Comparison of ENCODE assay signal across 9 cellular contexts in genomic region chr19:45770192-45771101, GRCh38. TPM values are rescaled to one million over a fixed set of nuclear protein-coding genes. Genes with fewer than 3 reads are reported as not detected.
A peak's percentile ranks its signal among the peaks of the same experiment; 100 is the strongest.
DNase-seq lines count a peak whose midpoint lies in the region; ATAC-seq, FAIRE-seq and TF ChIP-seq lines count a peak whose summit lies in the region.
"Had no signal": no experiment of that assay in that cellular context is flagged by ENCODE, and none has a peak within 500 bp of the region (broad histone marks: within the 10 kb centered on the region; RNA-seq: fewer than 3 reads in every experiment).

No MANE protein-coding gene starts in this region.

- H3K27ac ChIP-seq in HepG2 (ENCODE audit: extremely low read length, insufficient read depth, low read length) = peak overlapping the region; percentile 85

- no peaks in the 10 kb centered on the region for H3K36me3 ChIP-seq in HepG2 (replicated peaks in 1 of 2; ENCODE audit: control insufficient read depth in 1 of 2, insufficient read depth in 2 of 2, low read length in 2 of 2)

- H3K27me3 ChIP-seq in HepG2 (ENCODE audit: control insufficient read depth in 1 of 2, insufficient read depth in 2 of 2, low read length in 2 of 2) = no peaks in the 10 kb centered on the region

- peaks cover 3% of the 10 kb centered on the region for H3K79me2 ChIP-seq in HepG2 (ENCODE audit: insufficient read depth, low read length)

- TF ChIP-seq POLR2A in HepG2 (IDR thresholded peaks at IDR 0.05; ENCODE audit: insufficient read depth in 1 of 2, low read depth in 2 of 2, low read length in 2 of 2) = peak; percentile 38 to 76

- in situ Hi-C loops in HepG2 (cut with HindIII; ENCODE audit: extremely low pct_ligation_motif_present, low pct_unique_long_range_greater_than_20kb) = no loop called here

- peaks cover 27% of the 10 kb centered on the region for H3K4me1 ChIP-seq in HepG2 (ENCODE audit: insufficient read depth, low read length)

- H3K4me2 ChIP-seq in HepG2 (ENCODE audit: low read depth, low read length) = peak overlapping the region; percentile 99

- FAIRE-seq in HepG2 (lab: Jason Lieb, UNC) = peak; percentile 85
- FAIRE-seq: colon had no signal

- DNase-seq in Ammon's horn (ENCODE audit: low spot score) (peak; percentile 96), GM19238 (ENCODE audit: insufficient read length, low spot score) (peak; percentile 96), NCI-H524 (lab: John Stamatoyannopoulos, UW) (peak; percentile 94 to 96), dermis blood vessel endothelial cell (peak; percentile 99), HepG2 (ENCODE audit: low spot score) (peak; percentile 96)
- peak; percentile 88 for DNase-seq in activated CD4-positive, alpha-beta T cell treated with anti-CD3 and anti-CD28 coated beads, Interleukin-2, amount 50 U/mL, for 1 hour
- peak; percentile 89 to 91 for DNase-seq in stimulated activated CD4-positive, alpha-beta T cell treated with anti-CD3 and anti-CD28 coated beads, Interleukin-2, amount 100 ng/mL, for 48 hours

- peak; percentile 44 for ATAC-seq in HG03439 (IDR thresholded peaks at IDR 0.05; ENCODE audit: unreplicated experiment)
- ATAC-seq in HepG2 = peak; percentile 77

- TF ChIP-seq RAD21 in HepG2 (CRISPR knock-in tag; IDR thresholded peaks at IDR 0.05) = peak; percentile 88

- 2% methylated on average over 14 of the region's 79 CpGs for WGBS in HepG2 (ENCODE audit: low lambda C conversion rate)

- H3K9ac ChIP-seq in HepG2 (ENCODE audit: insufficient read depth, low read depth, low read length) = peak overlapping the region; percentile 74

- POLR2A ChIA-PET in HepG2 (lab: Yijun Ruan, JAX) = interaction anchor here (0.6 to 4.7 kb wide), 21 partner anchors 10 to 225 kb away, joined by 3 to 94 read pairs (median 10); partner anchors contain the start of genes CCDC61, DMPK, DMWD and FBXO46

- peak; percentile 94 for TF ChIP-seq CTCF in HepG2 (CRISPR knock-in tag; IDR thresholded peaks at IDR 0.05)

- CTCF ChIA-PET in HepG2 (lab: Yijun Ruan, JAX; ENCODE audit: low intra/inter-chr PET ratio, low total read pairs) = interaction anchor here (1.2 to 2.4 kb wide), 2 partner anchors 8 to 29 kb away, joined by 3 to 17 read pairs; no protein-coding TSS in a partner anchor

- peak in 1 of 2 experiments; percentile 5; a peak in 1 of 4 replicates for TF ChIP-seq EP300 in HepG2 (IDR thresholded peaks at IDR 0.05; ENCODE audit: low read depth in 2 of 2, low read length in 2 of 2)
- no peak for TF ChIP-seq EP300 in HepG2 (CRISPR knock-in tag; IDR thresholded peaks at IDR 0.05; ENCODE audit: borderline replicate concordance)

- H4K20me1 ChIP-seq in HepG2 (ENCODE audit: insufficient read depth, low read length) = no peaks in the 10 kb centered on the region

- intact Hi-C loops in HepG2 (cut with micrococcal nuclease; ENCODE audit: unreplicated experiment) = loop anchor here (1.0 kb wide), 1 partner anchor 29 kb away; no protein-coding TSS in a partner anchor

- peak overlapping the region; percentile 69 to 83 (median 70) for H3K4me3 ChIP-seq in HepG2 (replicated peaks in 1 of 3; ENCODE audit: insufficient read depth in 1 of 3, low read depth in 2 of 3, low read length in 3 of 3)

- H2AFZ ChIP-seq in HepG2 (ENCODE audit: low read length) = no peak overlapping the region

- no peaks in the 10 kb centered on the region for H3K9me3 ChIP-seq in HepG2 (ENCODE audit: low read length)

- BruUV-seq in HepG2 (replicated peaks; lab: Mats Ljungman, UMichigan) = TSS peak; percentile 71

RNA-seq across cellular contexts. Expression of gene SIX5, which starts 1.4 kb away (rescaled TPM):
- total RNA-seq in dermis blood vessel endothelial cell (9.8 and 11.7 TPM in 2 replicates), HepG2 (2016; rRNA removed; fragmentation: Illumina TruSeq; extraction: Trizol) (8.2 and 10.5 TPM in 2 replicates)
- 1.3 and 1.5 TPM in 2 replicates for total RNA-seq in HepG2 (2016; cell fraction: cytosol; rRNA removed; fragmentation: Illumina TruSeq; extraction: Trizol; ENCODE audit: low read depth)
- total RNA-seq in HepG2 (2016; cell fraction: insoluble cytoplasmic fraction; rRNA removed; fragmentation: Illumina TruSeq; extraction: Trizol) = 7.3 and 10.6 TPM in 2 replicates
- total RNA-seq in HepG2 (2016; cell fraction: membrane; rRNA removed; fragmentation: Illumina TruSeq; extraction: Trizol) = 4.0 and 4.6 TPM in 2 replicates
- total RNA-seq in HepG2 (2016; cell fraction: nucleus; rRNA removed; fragmentation: Illumina TruSeq; extraction: Trizol) = 6.6 and 7.6 TPM in 2 replicates
- 7.7 and 8.8 TPM in 2 replicates for polyA plus RNA-seq in HepG2 (2011; rRNA removed)
- 3.7 and 8.8 TPM in 2 replicates for polyA plus RNA-seq in HepG2 (2011; cell fraction: cytosol; rRNA removed)
- polyA plus RNA-seq in HepG2 (2011; cell fraction: nucleus; rRNA removed) = 42.0 and 54.7 TPM in 2 replicates
- polyA plus RNA-seq in HepG2 (2012) = 3.5 and 3.6 TPM in 2 replicates
- polyA plus RNA-seq in HepG2 (2016; cell fraction: cytosol; fragmentation: Illumina TruSeq; extraction: Trizol; ENCODE audit: low read depth) = 1.6 and 2.0 TPM in 2 replicates
- 12.0 and 14.3 TPM in 2 replicates for polyA plus RNA-seq in HepG2 (2016; cell fraction: insoluble cytoplasmic fraction; fragmentation: Illumina TruSeq; extraction: Trizol; ENCODE audit: low read depth)
- 3.6 and 4.7 TPM in 2 replicates for polyA plus RNA-seq in HepG2 (2016; cell fraction: membrane; fragmentation: Illumina TruSeq; extraction: Trizol; ENCODE audit: low read depth)
- polyA plus RNA-seq in HepG2 (2016; cell fraction: nucleus; fragmentation: Illumina TruSeq; extraction: Trizol; ENCODE audit: insufficient read depth, low read depth) = 20.0 and 20.3 TPM in 2 replicates
- 6.7 and 12.9 TPM in 2 replicates for polyA minus RNA-seq in HepG2 (2011; rRNA and poly(A)+ RNA removed; ENCODE audit: low replicate concordance)
- 6.0 and 6.6 TPM in 2 replicates for polyA minus RNA-seq in HepG2 (2011; cell fraction: cytosol; rRNA and poly(A)+ RNA removed)
- polyA minus RNA-seq in HepG2 (2011; cell fraction: nucleus; rRNA and poly(A)+ RNA removed) = 8.2 and 8.5 TPM in 2 replicates

RNA-seq across cellular contexts. Expression of gene DMPK, which starts 11.8 kb away (rescaled TPM):
- total RNA-seq in dermis blood vessel endothelial cell (10.9 and 12.4 TPM in 2 replicates), HepG2 (2016; rRNA removed; fragmentation: Illumina TruSeq; extraction: Trizol) (1.7 and 5.3 TPM in 2 replicates)
- total RNA-seq in HepG2 (2016; cell fraction: cytosol; rRNA removed; fragmentation: Illumina TruSeq; extraction: Trizol; ENCODE audit: low read depth) = 1.1 and 1.9 TPM in 2 replicates
- 1.5 and 4.2 TPM in 2 replicates for total RNA-seq in HepG2 (2016; cell fraction: insoluble cytoplasmic fraction; rRNA removed; fragmentation: Illumina TruSeq; extraction: Trizol)
- total RNA-seq in HepG2 (2016; cell fraction: membrane; rRNA removed; fragmentation: Illumina TruSeq; extraction: Trizol) = 2.2 and 2.7 TPM in 2 replicates
- 6.7 and 7.2 TPM in 2 replicates for total RNA-seq in HepG2 (2016; cell fraction: nucleus; rRNA removed; fragmentation: Illumina TruSeq; extraction: Trizol)
- polyA plus RNA-seq in HepG2 (2011; rRNA removed) = 8.8 and 12.5 TPM in 2 replicates
- polyA plus RNA-seq in HepG2 (2011; cell fraction: cytosol; rRNA removed) = 4.4 and 5.8 TPM in 2 replicates
- polyA plus RNA-seq in HepG2 (2011; cell fraction: nucleus; rRNA removed) = 119 and 127 TPM in 2 replicates
- 8.6 and 13.1 TPM in 2 replicates for polyA plus RNA-seq in HepG2 (2012)
- polyA plus RNA-seq in HepG2 (2016; cell fraction: cytosol; fragmentation: Illumina TruSeq; extraction: Trizol; ENCODE audit: low read depth) = 0.84 and 0.86 TPM in 2 replicates
- 3.2 and 3.6 TPM in 2 replicates for polyA plus RNA-seq in HepG2 (2016; cell fraction: insoluble cytoplasmic fraction; fragmentation: Illumina TruSeq; extraction: Trizol; ENCODE audit: low read depth)
- polyA plus RNA-seq in HepG2 (2016; cell fraction: membrane; fragmentation: Illumina TruSeq; extraction: Trizol; ENCODE audit: low read depth) = 1.6 and 1.8 TPM in 2 replicates
- polyA plus RNA-seq in HepG2 (2016; cell fraction: nucleus; fragmentation: Illumina TruSeq; extraction: Trizol; ENCODE audit: insufficient read depth, low read depth) = 25.3 and 34.4 TPM in 2 replicates
- 6.3 and 12.8 TPM in 2 replicates for polyA minus RNA-seq in HepG2 (2011; rRNA and poly(A)+ RNA removed; ENCODE audit: low replicate concordance)
- polyA minus RNA-seq in HepG2 (2011; cell fraction: cytosol; rRNA and poly(A)+ RNA removed) = 2.5 and 4.2 TPM in 2 replicates
- polyA minus RNA-seq in HepG2 (2011; cell fraction: nucleus; rRNA and poly(A)+ RNA removed) = 11.6 and 14.0 TPM in 2 replicates

RNA-seq across cellular contexts. Expression of gene DMWD, which starts 22.2 kb away (rescaled TPM):
- total RNA-seq in dermis blood vessel endothelial cell = 28.8 and 31.7 TPM in 2 replicates
- total RNA-seq in HepG2 (2016; rRNA removed; fragmentation: Illumina TruSeq; extraction: Trizol) = 11.0 and 14.9 TPM in 2 replicates
- 22.5 and 32.3 TPM in 2 replicates for total RNA-seq in HepG2 (2016; cell fraction: cytosol; rRNA removed; fragmentation: Illumina TruSeq; extraction: Trizol; ENCODE audit: low read depth)
- 9.3 and 16.3 TPM in 2 replicates for total RNA-seq in HepG2 (2016; cell fraction: insoluble cytoplasmic fraction; rRNA removed; fragmentation: Illumina TruSeq; extraction: Trizol)
- total RNA-seq in HepG2 (2016; cell fraction: membrane; rRNA removed; fragmentation: Illumina TruSeq; extraction: Trizol) = 40.0 and 43.7 TPM in 2 replicates
- 11.1 and 14.4 TPM in 2 replicates for total RNA-seq in HepG2 (2016; cell fraction: nucleus; rRNA removed; fragmentation: Illumina TruSeq; extraction: Trizol)
- polyA plus RNA-seq in HepG2 (2011; rRNA removed) = 10.3 and 12.4 TPM in 2 replicates
- polyA plus RNA-seq in HepG2 (2011; cell fraction: cytosol; rRNA removed) = 6.3 and 9.0 TPM in 2 replicates
- 44.3 and 58.8 TPM in 2 replicates for polyA plus RNA-seq in HepG2 (2011; cell fraction: nucleus; rRNA removed)
- polyA plus RNA-seq in HepG2 (2012) = 8.3 and 9.5 TPM in 2 replicates
- 34.5 and 34.9 TPM in 2 replicates for polyA plus RNA-seq in HepG2 (2016; cell fraction: cytosol; fragmentation: Illumina TruSeq; extraction: Trizol; ENCODE audit: low read depth)
- 9.9 and 14.4 TPM in 2 replicates for polyA plus RNA-seq in HepG2 (2016; cell fraction: insoluble cytoplasmic fraction; fragmentation: Illumina TruSeq; extraction: Trizol; ENCODE audit: low read depth)
- polyA plus RNA-seq in HepG2 (2016; cell fraction: membrane; fragmentation: Illumina TruSeq; extraction: Trizol; ENCODE audit: low read depth) = 36.7 and 38.5 TPM in 2 replicates
- 22.1 and 22.4 TPM in 2 replicates for polyA plus RNA-seq in HepG2 (2016; cell fraction: nucleus; fragmentation: Illumina TruSeq; extraction: Trizol; ENCODE audit: insufficient read depth, low read depth)
- 29.8 and 32.2 TPM in 2 replicates for polyA minus RNA-seq in HepG2 (2011; rRNA and poly(A)+ RNA removed; ENCODE audit: low replicate concordance)
- polyA minus RNA-seq in HepG2 (2011; cell fraction: cytosol; rRNA and poly(A)+ RNA removed) = 10.3 and 11.4 TPM in 2 replicates
- polyA minus RNA-seq in HepG2 (2011; cell fraction: nucleus; rRNA and poly(A)+ RNA removed) = 33.9 and 38.2 TPM in 2 replicates

RNA-seq across cellular contexts. Expression of gene MEIOSIN, which starts 37.2 kb away (rescaled TPM):
- total RNA-seq in dermis blood vessel endothelial cell = not detected in 2 replicates
- total RNA-seq in HepG2 (2016; rRNA removed; fragmentation: Illumina TruSeq; extraction: Trizol) = not detected in 2 replicates
- not detected in 2 replicates for total RNA-seq in HepG2 (2016; cell fraction: cytosol; rRNA removed; fragmentation: Illumina TruSeq; extraction: Trizol; ENCODE audit: low read depth)
- not detected in 2 replicates for total RNA-seq in HepG2 (2016; cell fraction: insoluble cytoplasmic fraction; rRNA removed; fragmentation: Illumina TruSeq; extraction: Trizol)
- total RNA-seq in HepG2 (2016; cell fraction: membrane; rRNA removed; fragmentation: Illumina TruSeq; extraction: Trizol) = not detected in 2 replicates
- total RNA-seq in HepG2 (2016; cell fraction: nucleus; rRNA removed; fragmentation: Illumina TruSeq; extraction: Trizol) = not detected in 2 replicates
- polyA plus RNA-seq in HepG2 (2011; rRNA removed) = not detected in 2 replicates
- polyA plus RNA-seq in HepG2 (2011; cell fraction: cytosol; rRNA removed) = 0.03 TPM in 2 replicates
- polyA plus RNA-seq in HepG2 (2011; cell fraction: nucleus; rRNA removed) = 0.10 TPM in 2 replicates
- 0.07 TPM in 1 of 2 replicates, not detected in the other for polyA plus RNA-seq in HepG2 (2012)
- not detected in 2 replicates for polyA plus RNA-seq in HepG2 (2016; cell fraction: cytosol; fragmentation: Illumina TruSeq; extraction: Trizol; ENCODE audit: low read depth)
- polyA plus RNA-seq in HepG2 (2016; cell fraction: insoluble cytoplasmic fraction; fragmentation: Illumina TruSeq; extraction: Trizol; ENCODE audit: low read depth) = not detected in 2 replicates
- not detected in 2 replicates for polyA plus RNA-seq in HepG2 (2016; cell fraction: membrane; fragmentation: Illumina TruSeq; extraction: Trizol; ENCODE audit: low read depth)
- polyA plus RNA-seq in HepG2 (2016; cell fraction: nucleus; fragmentation: Illumina TruSeq; extraction: Trizol; ENCODE audit: insufficient read depth, low read depth) = not detected in 2 replicates
- polyA minus RNA-seq in HepG2 (2011; rRNA and poly(A)+ RNA removed; ENCODE audit: low replicate concordance) = 0.09 TPM in 1 of 2 replicates, not detected in the other
- polyA minus RNA-seq in HepG2 (2011; cell fraction: cytosol; rRNA and poly(A)+ RNA removed) = not detected in 2 replicates
- not detected in 2 replicates for polyA minus RNA-seq in HepG2 (2011; cell fraction: nucleus; rRNA and poly(A)+ RNA removed)

RNA-seq across cellular contexts. Expression of gene FBXO46, which starts 39.8 kb away (rescaled TPM):
- total RNA-seq in dermis blood vessel endothelial cell = 7.7 and 7.8 TPM in 2 replicates
- 4.7 and 6.2 TPM in 2 replicates for total RNA-seq in HepG2 (2016; rRNA removed; fragmentation: Illumina TruSeq; extraction: Trizol)
- 0.79 and 1.0 TPM in 2 replicates for total RNA-seq in HepG2 (2016; cell fraction: cytosol; rRNA removed; fragmentation: Illumina TruSeq; extraction: Trizol; ENCODE audit: low read depth)
- total RNA-seq in HepG2 (2016; cell fraction: insoluble cytoplasmic fraction; rRNA removed; fragmentation: Illumina TruSeq; extraction: Trizol) = 4.3 and 6.5 TPM in 2 replicates
- total RNA-seq in HepG2 (2016; cell fraction: membrane; rRNA removed; fragmentation: Illumina TruSeq; extraction: Trizol) = 3.4 and 3.8 TPM in 2 replicates
- 5.8 and 7.5 TPM in 2 replicates for total RNA-seq in HepG2 (2016; cell fraction: nucleus; rRNA removed; fragmentation: Illumina TruSeq; extraction: Trizol)
- polyA plus RNA-seq in HepG2 (2011; rRNA removed) = 6.4 TPM in 2 replicates
- polyA plus RNA-seq in HepG2 (2011; cell fraction: cytosol; rRNA removed) = 3.1 and 5.2 TPM in 2 replicates
- polyA plus RNA-seq in HepG2 (2011; cell fraction: nucleus; rRNA removed) = 33.3 and 34.2 TPM in 2 replicates
- 4.1 and 4.3 TPM in 2 replicates for polyA plus RNA-seq in HepG2 (2012)
- polyA plus RNA-seq in HepG2 (2016; cell fraction: cytosol; fragmentation: Illumina TruSeq; extraction: Trizol; ENCODE audit: low read depth) = 0.69 and 0.73 TPM in 2 replicates
- 4.4 and 6.5 TPM in 2 replicates for polyA plus RNA-seq in HepG2 (2016; cell fraction: insoluble cytoplasmic fraction; fragmentation: Illumina TruSeq; extraction: Trizol; ENCODE audit: low read depth)
- 2.3 and 3.0 TPM in 2 replicates for polyA plus RNA-seq in HepG2 (2016; cell fraction: membrane; fragmentation: Illumina TruSeq; extraction: Trizol; ENCODE audit: low read depth)
- 16.3 and 19.5 TPM in 2 replicates for polyA plus RNA-seq in HepG2 (2016; cell fraction: nucleus; fragmentation: Illumina TruSeq; extraction: Trizol; ENCODE audit: insufficient read depth, low read depth)
- polyA minus RNA-seq in HepG2 (2011; rRNA and poly(A)+ RNA removed; ENCODE audit: low replicate concordance) = 4.6 and 6.2 TPM in 2 replicates
- 5.1 TPM in 2 replicates for polyA minus RNA-seq in HepG2 (2011; cell fraction: cytosol; rRNA and poly(A)+ RNA removed)
- 7.6 and 9.7 TPM in 2 replicates for polyA minus RNA-seq in HepG2 (2011; cell fraction: nucleus; rRNA and poly(A)+ RNA removed)

Comparison
In these comparisons a context has a peak if more than half of its experiments do, and no peak if none do; other contexts are left out.
1. Peak in every context shown above with its lines: DNase-seq, ATAC-seq, H3K4me3 ChIP-seq and H3K27ac ChIP-seq.